In the genomic region with DNA sequence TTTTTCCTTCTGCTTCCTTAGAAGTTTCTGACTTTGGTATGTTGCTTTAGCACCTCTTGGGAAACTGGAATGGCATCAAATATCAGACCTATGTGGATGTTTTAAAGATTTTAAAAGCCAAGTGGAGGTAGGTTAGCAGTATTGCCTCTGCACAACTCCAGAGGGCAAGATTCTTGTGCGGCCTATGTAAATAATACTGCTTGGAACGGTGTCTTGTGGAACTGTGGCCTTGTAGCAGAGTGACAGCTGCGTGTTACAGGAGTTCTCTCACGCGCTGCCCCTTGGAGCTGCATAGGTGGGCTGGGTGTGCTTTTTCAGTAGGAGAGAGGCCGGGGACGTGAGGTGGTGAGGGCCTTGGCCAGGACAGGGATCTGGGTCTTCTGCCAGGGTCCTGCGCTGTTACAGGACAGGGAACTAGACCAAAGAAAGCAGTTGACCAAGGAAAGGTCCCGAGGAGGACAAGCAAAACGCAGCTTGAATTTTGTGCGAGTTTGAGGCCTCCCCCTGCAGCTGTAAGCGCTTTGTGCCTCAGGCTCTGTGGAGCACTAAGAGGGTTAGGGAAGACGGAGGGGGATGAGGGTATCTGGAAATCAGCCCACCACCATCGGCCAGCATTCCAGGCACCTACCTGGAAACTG, we compare ENCODE assay signal across 1 cellular context.
TF ChIP-seq lines count a peak whose summit lies in the region.

No MANE protein-coding gene starts in this region.

TF ChIP-seq in IMR-90, 13 proteins besides CTCF, POLR2A, EP300 and RAD21 (continued from another document):
- TF ChIP-seq, protein P1, sequence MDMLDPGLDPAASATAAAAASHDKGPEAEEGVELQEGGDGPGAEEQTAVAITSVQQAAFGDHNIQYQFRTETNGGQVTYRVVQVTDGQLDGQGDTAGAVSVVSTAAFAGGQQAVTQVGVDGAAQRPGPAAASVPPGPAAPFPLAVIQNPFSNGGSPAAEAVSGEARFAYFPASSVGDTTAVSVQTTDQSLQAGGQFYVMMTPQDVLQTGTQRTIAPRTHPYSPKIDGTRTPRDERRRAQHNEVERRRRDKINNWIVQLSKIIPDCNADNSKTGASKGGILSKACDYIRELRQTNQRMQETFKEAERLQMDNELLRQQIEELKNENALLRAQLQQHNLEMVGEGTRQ (IDR thresholded peaks at IDR 0.05; ENCODE audit: low read depth, low read length) = no peak
- TF ChIP-seq CHD1 (IDR thresholded peaks at IDR 0.05; ENCODE audit: low read depth, low read length) (no peak), SMC3 (IDR thresholded peaks at IDR 0.05; ENCODE audit: low read depth, low read length) (no peak), RFX5 (IDR thresholded peaks at IDR 0.05; ENCODE audit: low read depth, low read length) (no peak), NFE2L2 (IDR thresholded peaks at IDR 0.05; ENCODE audit: low read depth, low read length) (no peak)
- TF ChIP-seq, protein P2, sequence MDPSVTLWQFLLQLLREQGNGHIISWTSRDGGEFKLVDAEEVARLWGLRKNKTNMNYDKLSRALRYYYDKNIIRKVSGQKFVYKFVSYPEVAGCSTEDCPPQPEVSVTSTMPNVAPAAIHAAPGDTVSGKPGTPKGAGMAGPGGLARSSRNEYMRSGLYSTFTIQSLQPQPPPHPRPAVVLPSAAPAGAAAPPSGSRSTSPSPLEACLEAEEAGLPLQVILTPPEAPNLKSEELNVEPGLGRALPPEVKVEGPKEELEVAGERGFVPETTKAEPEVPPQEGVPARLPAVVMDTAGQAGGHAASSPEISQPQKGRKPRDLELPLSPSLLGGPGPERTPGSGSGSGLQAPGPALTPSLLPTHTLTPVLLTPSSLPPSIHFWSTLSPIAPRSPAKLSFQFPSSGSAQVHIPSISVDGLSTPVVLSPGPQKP (IDR thresholded peaks at IDR 0.05; ENCODE audit: borderline replicate concordance, low read depth, low read length) = no peak
TF ChIP-seq in IMR-90: peak in this region for 0.
